ENCODE assay signal across 19 cellular contexts in the genomic region with DNA sequence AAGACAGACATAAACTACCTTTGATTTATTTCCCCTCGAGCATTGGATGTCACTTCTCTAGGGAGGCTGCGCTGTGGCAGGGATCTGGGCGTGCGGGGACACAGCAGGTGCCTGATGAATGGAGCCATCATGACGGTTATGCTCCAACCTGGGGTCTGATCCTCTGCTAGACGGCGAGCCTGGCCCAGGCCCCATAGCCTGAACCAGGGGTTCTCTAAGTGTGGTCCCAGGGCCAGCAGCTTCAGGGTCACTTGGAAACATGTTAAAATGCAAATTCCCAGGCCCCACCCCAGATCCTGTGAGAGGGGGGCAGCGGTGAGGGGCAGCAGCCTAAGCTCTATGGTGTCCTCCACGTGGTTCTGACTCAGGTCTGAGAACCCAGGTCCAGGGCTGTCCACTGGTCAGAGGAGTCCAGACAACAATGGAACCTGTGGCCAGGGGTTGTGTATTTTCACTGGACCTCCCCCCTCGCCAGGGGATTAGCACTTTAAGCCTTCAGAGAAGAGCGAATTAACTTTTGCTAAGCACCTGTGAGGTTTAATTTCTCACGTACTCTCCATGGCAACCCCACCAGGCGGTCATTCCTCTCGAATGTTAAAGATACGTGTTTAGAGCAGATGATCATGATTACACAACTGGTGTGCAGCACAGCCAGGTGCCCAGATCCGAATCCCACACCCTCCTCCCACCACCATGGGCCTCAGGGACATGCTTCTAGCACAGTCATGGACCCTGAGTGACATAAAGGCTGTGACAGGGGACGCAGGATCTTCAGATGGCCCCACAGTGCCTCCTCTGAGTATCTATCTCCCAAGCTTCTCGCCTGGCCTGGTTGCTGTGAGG. TPM values are rescaled to one million over a fixed set of nuclear protein-coding genes. Genes with fewer than 3 reads are reported as not detected.
DNase-seq lines count a peak whose midpoint lies in the region; TF ChIP-seq lines count a peak whose summit lies in the region.
"Had no signal": no experiment of that assay in that cellular context is flagged by ENCODE, and none has a peak within 500 bp of the region (broad histone marks: within the 10 kb centered on the region; RNA-seq: fewer than 3 reads in every experiment).

No MANE protein-coding gene starts in this region.

- H3K27ac Mint-ChIP-seq in chondrocyte (ENCODE audit: unreplicated experiment), result no peak overlapping the region
- H3K27ac Mint-ChIP-seq: activated naive CD4-positive, alpha-beta T cell treated with anti-CD3 and anti-CD28 coated beads, Interleukin-2, amount 50 U/mL, for 24 hours; activated T-cell treated with anti-CD3 and anti-CD28 coated beads, Interleukin-2, amount 50 U/mL, for 72 hours; B cell had no signal

- no peaks in the 10 kb centered on the region for H3K4me1 Mint-ChIP-seq in chondrocyte (ENCODE audit: low read depth)
- H3K4me1 Mint-ChIP-seq: activated naive CD4-positive, alpha-beta T cell treated with anti-CD3 and anti-CD28 coated beads, Interleukin-2, amount 50 U/mL, for 24 hours had no signal

- no peaks in the 10 kb centered on the region for H3K9me3 Mint-ChIP-seq in chondrocyte (ENCODE audit: low read depth)
- H3K9me3 Mint-ChIP-seq: activated naive CD4-positive, alpha-beta T cell treated with anti-CD3 and anti-CD28 coated beads, Interleukin-2, amount 50 U/mL, for 24 hours; activated T-cell treated with anti-CD3 and anti-CD28 coated beads, Interleukin-2, amount 50 U/mL, for 72 hours had no signal

- H3K36me3 Mint-ChIP-seq in chondrocyte (ENCODE audit: low read depth), result no peaks in the 10 kb centered on the region
- H3K36me3 Mint-ChIP-seq: activated naive CD4-positive, alpha-beta T cell treated with anti-CD3 and anti-CD28 coated beads, Interleukin-2, amount 50 U/mL, for 24 hours had no signal

- H3K4me3 Mint-ChIP-seq in chondrocyte (ENCODE audit: unreplicated experiment), result no peak overlapping the region
- H3K4me3 Mint-ChIP-seq: activated naive CD4-positive, alpha-beta T cell treated with anti-CD3 and anti-CD28 coated beads, Interleukin-2, amount 50 U/mL, for 24 hours; B cell had no signal

- peaks cover 37% of the 10 kb centered on the region for H3K27me3 Mint-ChIP-seq in chondrocyte (ENCODE audit: low read depth)

- intact Hi-C loops in posterior vena cava (cut with DNase I), result no loop called here

- no peak for TF ChIP-seq CTCF in chondrocyte (IDR thresholded peaks at IDR 0.05)

- DNase-seq in NCI-H510A treated with DMSO at 0.1 percent for 48 hours (lab: John Stamatoyannopoulos, UW) (peak; percentile 3), NCI-H510A (lab: John Stamatoyannopoulos, UW) (no peak), NCI-H69 (lab: John Stamatoyannopoulos, UW) (peak; percentile 65), chondrocyte (ENCODE audit: low spot score) (peak; percentile 46), posterior vena cava (ENCODE audit: low spot score) (peak; percentile 61), DMS153 treated with DMSO at 0.1 percent for 48 hours (lab: John Stamatoyannopoulos, UW; ENCODE audit: unreplicated experiment) (no peak), activated T-cell treated with anti-CD3 and anti-CD28 coated beads for 4 hours (no peak), midbrain (lab: John Stamatoyannopoulos, UW) (no peak)
- DNase-seq: activated CD4-positive, alpha-beta T cell treated with anti-CD3 and anti-CD28 coated beads for 1 hour; activated T-cell treated with anti-CD3 and anti-CD28 coated beads, Interleukin-2, amount 50 U/mL, for 72 hours; COR-L47; KG1; NCI-H1694 treated with DMSO at 0.1 percent for 48 hours; SHP77; stomach; SW 1271; transverse colon had no signal

RNA-seq across cellular contexts. Expression of a gene that starts 1.6 kb away (rescaled TPM):
- total RNA-seq in chondrocyte (6.3 to 12.3 TPM (median 10.6 TPM) in 3 replicates), posterior vena cava (10 to 100 TPM in 1 of 2 donors, 1 to 10 TPM in 1; 8.8 to 14.7 TPM)

Comparison
In these comparisons a context has a peak if more than half of its experiments do, and no peak if none do; other contexts are left out.
1. DNase-seq: peak in NCI-H510A treated with DMSO at 0.1 percent for 48 hours (single experiment), NCI-H69 (single experiment), chondrocyte (single experiment) and posterior vena cava (single experiment); none in NCI-H510A (single experiment), DMS153 treated with DMSO at 0.1 percent for 48 hours (single experiment), activated T-cell treated with anti-CD3 and anti-CD28 coated beads for 4 hours (single experiment) and midbrain (single experiment).